Comparison of ENCODE assay signal across 8 cellular contexts in genomic region chr20:50120935-50121693, GRCh38. TPM values are rescaled to one million over a fixed set of nuclear protein-coding genes. Genes with fewer than 3 reads are reported as not detected.
DNase-seq lines count a peak whose midpoint lies in the region; ATAC-seq and TF ChIP-seq lines count a peak whose summit lies in the region.

No MANE protein-coding gene starts in this region.

- peak overlapping the region in 1 of 5 experiments; percentile 53 for H3K27ac Mint-ChIP-seq in brain

- H3K4me1 Mint-ChIP-seq in brain: peaks cover 9% of the 10 kb centered on the region

- peaks cover 21% of the 10 kb centered on the region for H3K36me3 Mint-ChIP-seq in brain

- peak; percentile 9 for DNase-seq in SKM-1 treated with dmso at 0.1 percent for 144 hours (lab: John Stamatoyannopoulos, UW; ENCODE audit: unreplicated experiment)
- no peak for DNase-seq in SKM-1 (lab: John Stamatoyannopoulos, UW; ENCODE audit: unreplicated experiment)
- peak; percentile 14 to 23 for DNase-seq in NCI-H1930 (lab: John Stamatoyannopoulos, UW)
- peak; percentile 20 for DNase-seq in T1000 (lab: John Stamatoyannopoulos, UW)
- peak; percentile 41 for DNase-seq in iris pigment epithelial cell (ENCODE audit: low read depth)
- peak; percentile 63 for DNase-seq in stimulated activated CD4-positive, alpha-beta T cell treated with anti-CD3 and anti-CD28 coated beads, Interleukin-15, amount 100 ng/mL, for 24 hours

- TF ChIP-seq CTCF in brain (conservative IDR thresholded peaks at IDR 0.05): peak; percentile 76 to 83

- H3K4me3 Mint-ChIP-seq in brain: peak overlapping the region in 1 of 5 experiments; percentile 46

- H3K27me3 Mint-ChIP-seq in brain: no peaks in the 10 kb centered on the region

- no peaks in the 10 kb centered on the region for H3K9me3 Mint-ChIP-seq in brain

- no peak for ATAC-seq in HG03432 (IDR thresholded peaks at IDR 0.05; ENCODE audit: unreplicated experiment)

RNA-seq across cellular contexts. Expression of gene UBE2V1, which starts 8.2 kb away (rescaled TPM):
- polyA plus RNA-seq in brain (ENCODE audit: insufficient read depth, low read depth, low replicate concordance): 166 TPM

RNA-seq across cellular contexts. Expression of gene PEDS1, which starts 32.4 kb away (rescaled TPM):
- 45.1 TPM for polyA plus RNA-seq in brain (ENCODE audit: insufficient read depth, low read depth, low replicate concordance)
